In genomic region chr2:195613922-195614321, GRCh38 we compare ENCODE assay signal across 11 cellular contexts. TPM values are rescaled to one million over a fixed set of nuclear protein-coding genes. Genes with fewer than 3 reads are reported as not detected.
DNase-seq lines count a peak whose midpoint lies in the region; ATAC-seq and TF ChIP-seq lines count a peak whose summit lies in the region.
"Had no signal": no experiment of that assay in that cellular context is flagged by ENCODE, and none has a peak within 500 bp of the region (broad histone marks: within the 10 kb centered on the region; RNA-seq: fewer than 3 reads in every experiment).

No MANE protein-coding gene starts in this region.

- CTCF ChIA-PET in MCF 10A (lab: Yijun Ruan, JAX): interaction anchor here (1.5 kb wide), 1 partner anchor 22 kb away, joined by 3 read pairs; no protein-coding TSS in a partner anchor

- H3K36me3 Mint-ChIP-seq in MCF 10A (ENCODE audit: insufficient read depth, unreplicated experiment): no peaks in the 10 kb centered on the region
- H3K36me3 Mint-ChIP-seq: CD4-positive, CD25-positive, alpha-beta regulatory T cell had no signal

- H2AFZ ChIP-seq in hepatocyte: no peak overlapping the region

- H3K36me3 ChIP-seq in breast epithelium (no peaks in the 10 kb centered on the region), hepatocyte (replicated peaks; ENCODE audit: insufficient read depth, low read depth) (no peaks in the 10 kb centered on the region), upper lobe of left lung (no peaks in the 10 kb centered on the region)

- peak overlapping the region in 1 of 2 donors; percentile 1 for H3K27ac ChIP-seq in breast epithelium
- H3K27ac ChIP-seq in hepatocyte: peak overlapping the region; percentile 76
- H3K27ac ChIP-seq in upper lobe of left lung: no peak overlapping the region
- H3K27ac ChIP-seq: HL-60 had no signal

- no peak for TF ChIP-seq POLR2A in breast epithelium (IDR thresholded peaks at IDR 0.05)
- TF ChIP-seq POLR2A in upper lobe of left lung (IDR thresholded peaks at IDR 0.05): no peak

- no peaks in the 10 kb centered on the region for H4K20me1 ChIP-seq in hepatocyte (ENCODE audit: insufficient read depth, poor library complexity, severe bottlenecking)

- DNase-seq in MCF 10A (ENCODE audit: unreplicated experiment) (peak; percentile 33), breast epithelium (ENCODE audit: low spot score in 2 of 2) (no peak), hepatocyte (ENCODE audit: low spot score) (peak; percentile 61), upper lobe of left lung (no peak), OCI-M2 (lab: John Stamatoyannopoulos, UW; ENCODE audit: unreplicated experiment) (no peak)
- no peak for DNase-seq in stimulated activated CD4-positive, alpha-beta T cell treated with anti-CD3 and anti-CD28 coated beads, Interleukin-12 subunit alpha, Interleukin-12 subunit beta, amount 100 ng/mL, for 4 hours
- DNase-seq: activated T-cell treated with anti-CD3 and anti-CD28 coated beads, Interleukin-2, amount 50 U/mL, for 48 hours; CD4-positive, CD25-positive, alpha-beta regulatory T cell had no signal

- H3K9me3 ChIP-seq in breast epithelium (no peaks in the 10 kb centered on the region), hepatocyte (ENCODE audit: low read depth) (no peaks in the 10 kb centered on the region), upper lobe of left lung (no peaks in the 10 kb centered on the region)

- H3K4me1 ChIP-seq in breast epithelium (no peaks in the 10 kb centered on the region), hepatocyte (ENCODE audit: insufficient read depth) (peaks cover 7% of the 10 kb centered on the region), upper lobe of left lung (peaks cover 13 to 23% (median 20%) of the 10 kb centered on the region in 4 donors)

- no peak for TF ChIP-seq EP300 in upper lobe of left lung (IDR thresholded peaks at IDR 0.05)

- WGBS in hepatocyte (ENCODE audit: low lambda C conversion rate, missing lambda C conversion rate): 38% methylated on average over 2 of the region's 2 CpGs
- 72 to 74% methylated on average over 2 of the region's 2 CpGs for WGBS in upper lobe of left lung, 2 donors

- intact Hi-C loops in MCF 10A (cut with micrococcal nuclease): no loop called here
- intact Hi-C loops in breast epithelium (cut with DNase I; ENCODE audit: low total_unique reads): no loop called here

- no peak for TF ChIP-seq CTCF in MCF 10A (IDR thresholded peaks at IDR 0.05; ENCODE audit: unreplicated experiment)
- no peak for TF ChIP-seq CTCF in breast epithelium (IDR thresholded peaks at IDR 0.05)
- TF ChIP-seq CTCF in hepatocyte (IDR thresholded peaks at IDR 0.05; ENCODE audit: poor library complexity): no peak
- no peak for TF ChIP-seq CTCF in upper lobe of left lung (IDR thresholded peaks at IDR 0.05)

- peak overlapping the region; percentile 67 for H3K4me2 ChIP-seq in hepatocyte

- POLR2A ChIA-PET in MCF 10A (lab: Yijun Ruan, JAX): interaction anchor here (1.4 to 2.4 kb wide), 2 partner anchors 23 to 43 kb away, joined by 4 to 13 read pairs; partner anchors contain the start of gene SLC39A10

- H3K27ac Mint-ChIP-seq in MCF 10A (ENCODE audit: low read depth, unreplicated experiment): no peak overlapping the region
- H3K27ac Mint-ChIP-seq: CD4-positive, CD25-positive, alpha-beta regulatory T cell had no signal

- H3K27me3 ChIP-seq in breast epithelium (no peaks in the 10 kb centered on the region), hepatocyte (no peaks in the 10 kb centered on the region), upper lobe of left lung (no peaks in the 10 kb centered on the region)

- no peaks in the 10 kb centered on the region for H3K79me2 ChIP-seq in hepatocyte

- H3K4me1 Mint-ChIP-seq in MCF 10A (ENCODE audit: insufficient read depth, unreplicated experiment): peaks cover 14% of the 10 kb centered on the region

- no TSS peak for BruUV-seq in MCF 10A (replicated peaks; lab: Mats Ljungman, UMichigan)

- H3K9me3 Mint-ChIP-seq in MCF 10A (ENCODE audit: unreplicated experiment): no peaks in the 10 kb centered on the region

- H3K4me3 ChIP-seq in breast epithelium: no peak overlapping the region
- no peak overlapping the region for H3K4me3 ChIP-seq in hepatocyte
- no peak overlapping the region for H3K4me3 ChIP-seq in upper lobe of left lung

- no peaks in the 10 kb centered on the region for H3K9me2 ChIP-seq in hepatocyte (replicated peaks; ENCODE audit: insufficient read depth)

- ATAC-seq in SK-N-SH treated with all-trans-retinoic acid at 6 μM for 48 hours (peak; percentile 84), upper lobe of left lung (ENCODE audit: low FRiP score in 2 of 2) (peak; percentile 26 to 89), HG02642 (IDR thresholded peaks at IDR 0.05; ENCODE audit: poor library complexity, unreplicated experiment) (no peak)

- no peak overlapping the region for H3K4me3 Mint-ChIP-seq in MCF 10A (ENCODE audit: unreplicated experiment)
- H3K4me3 Mint-ChIP-seq: CD4-positive, CD25-positive, alpha-beta regulatory T cell had no signal

- H3K27me3 Mint-ChIP-seq in MCF 10A (ENCODE audit: insufficient read depth, unreplicated experiment): no peaks in the 10 kb centered on the region

TF ChIP-seq in SK-N-SH treated with all-trans-retinoic acid at 6 μM for 48 hours, 23 proteins besides CTCF, POLR2A, EP300 and RAD21 (continues in another document):
- TF ChIP-seq TSHZ2 (CRISPR knock-in tag; IDR thresholded peaks at IDR 0.05) (0 out of 2 replicates have a peak, but pooled peaks have one; percentile 32), BACH2 (CRISPR knock-in tag; IDR thresholded peaks at IDR 0.05; ENCODE audit: borderline replicate concordance) (no peak), ZNF565 (CRISPR knock-in tag; conservative IDR thresholded peaks at IDR 0.05; ENCODE audit: low read depth) (no peak), ZFP3 (CRISPR knock-in tag; IDR thresholded peaks at IDR 0.05) (peak; percentile 80), CSDC2 (CRISPR knock-in tag; IDR thresholded peaks at IDR 0.05) (peak; percentile 67; the same call in 1 of the 2 replicates), PPARA (CRISPR knock-in tag; IDR thresholded peaks at IDR 0.05; ENCODE audit: borderline replicate concordance) (no peak)
- TF ChIP-seq, protein P1, sequence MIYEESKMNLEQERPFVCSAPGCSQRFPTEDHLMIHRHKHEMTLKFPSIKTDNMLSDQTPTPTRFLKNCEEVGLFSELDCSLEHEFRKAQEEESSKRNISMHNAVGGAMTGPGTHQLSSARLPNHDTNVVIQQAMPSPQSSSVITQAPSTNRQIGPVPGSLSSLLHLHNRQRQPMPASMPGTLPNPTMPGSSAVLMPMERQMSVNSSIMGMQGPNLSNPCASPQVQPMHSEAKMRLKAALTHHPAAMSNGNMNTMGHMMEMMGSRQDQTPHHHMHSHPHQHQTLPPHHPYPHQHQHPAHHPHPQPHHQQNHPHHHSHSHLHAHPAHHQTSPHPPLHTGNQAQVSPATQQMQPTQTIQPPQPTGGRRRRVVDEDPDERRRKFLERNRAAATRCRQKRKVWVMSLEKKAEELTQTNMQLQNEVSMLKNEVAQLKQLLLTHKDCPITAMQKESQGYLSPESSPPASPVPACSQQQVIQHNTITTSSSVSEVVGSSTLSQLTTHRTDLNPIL (CRISPR knock-in tag; IDR thresholded peaks at IDR 0.05; ENCODE audit: low read depth): peak; percentile 99
- TF ChIP-seq, protein P2, sequence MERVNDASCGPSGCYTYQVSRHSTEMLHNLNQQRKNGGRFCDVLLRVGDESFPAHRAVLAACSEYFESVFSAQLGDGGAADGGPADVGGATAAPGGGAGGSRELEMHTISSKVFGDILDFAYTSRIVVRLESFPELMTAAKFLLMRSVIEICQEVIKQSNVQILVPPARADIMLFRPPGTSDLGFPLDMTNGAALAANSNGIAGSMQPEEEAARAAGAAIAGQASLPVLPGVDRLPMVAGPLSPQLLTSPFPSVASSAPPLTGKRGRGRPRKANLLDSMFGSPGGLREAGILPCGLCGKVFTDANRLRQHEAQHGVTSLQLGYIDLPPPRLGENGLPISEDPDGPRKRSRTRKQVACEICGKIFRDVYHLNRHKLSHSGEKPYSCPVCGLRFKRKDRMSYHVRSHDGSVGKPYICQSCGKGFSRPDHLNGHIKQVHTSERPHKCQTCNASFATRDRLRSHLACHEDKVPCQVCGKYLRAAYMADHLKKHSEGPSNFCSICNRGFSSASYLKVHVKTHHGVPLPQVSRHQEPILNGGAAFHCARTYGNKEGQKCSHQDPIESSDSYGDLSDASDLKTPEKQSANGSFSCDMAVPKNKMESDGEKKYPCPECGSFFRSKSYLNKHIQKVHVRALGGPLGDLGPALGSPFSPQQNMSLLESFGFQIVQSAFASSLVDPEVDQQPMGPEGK (CRISPR knock-in tag; IDR thresholded peaks at IDR 0.05; ENCODE audit: borderline replicate concordance): peak; percentile 74; the same call in 1 of the 2 replicates

RNA-seq across cellular contexts. Expression of gene SLC39A10, which starts 43.1 kb away (rescaled TPM):
- total RNA-seq in MCF 10A (2022) (47.8 and 59.8 TPM in 2 replicates), breast epithelium (10 to 100 TPM; 16.3 to 31.5 (median 25.8) TPM), hepatocyte (69.4 and 80.2 TPM in 2 replicates), upper lobe of left lung (10 to 100 TPM in 5 of 6 donors, 1 to 10 TPM in 1; 4.3 to 29.0 (median 13.9) TPM)
- polyA plus RNA-seq in hepatocyte: 32.1 and 33.5 TPM in 2 replicates

Comparison
In these comparisons a context has a peak if more than half of its experiments do, and no peak if none do; other contexts are left out.
1. DNase-seq: peak in MCF 10A (single experiment) and hepatocyte (single experiment); none in breast epithelium (0 of 2), upper lobe of left lung (0 of 2), stimulated activated CD4-positive, alpha-beta T cell treated with anti-CD3 and anti-CD28 coated beads, Interleukin-12 subunit alpha, Interleukin-12 subunit beta, amount 100 ng/mL, for 4 hours (single experiment) and OCI-M2 (single experiment).